Comparison of ENCODE assay signal across 27 cellular contexts in the genomic region with DNA sequence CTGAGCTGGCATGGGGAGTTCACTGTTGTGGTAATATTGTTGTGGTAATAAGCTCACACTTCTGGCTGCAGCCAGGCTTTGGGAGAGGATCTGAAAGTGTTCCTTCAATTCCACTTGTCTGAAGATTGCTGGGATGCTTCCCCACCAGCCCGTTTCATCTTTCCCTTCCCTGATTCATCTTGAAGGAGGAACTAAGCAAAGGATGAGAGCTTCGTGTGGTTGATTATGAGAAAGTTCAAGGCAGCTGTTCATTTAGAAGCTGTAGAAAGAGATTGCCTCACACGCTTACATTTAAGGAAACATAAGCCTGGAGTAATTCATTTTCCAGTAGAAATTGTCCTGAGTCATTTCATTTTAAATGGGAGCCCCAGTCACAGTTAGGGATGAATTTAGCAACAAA.
DNase-seq lines count a peak whose midpoint lies in the region; ATAC-seq and TF ChIP-seq lines count a peak whose summit lies in the region.
"Had no signal": no experiment of that assay in that cellular context is flagged by ENCODE, and none has a peak within 500 bp of the region (broad histone marks: within the 10 kb centered on the region; RNA-seq: fewer than 3 reads in every experiment).

No MANE protein-coding gene starts in this region.

- no peak overlapping the region for H3K4me3 Mint-ChIP-seq in MCF 10A (ENCODE audit: unreplicated experiment)
- H3K4me3 Mint-ChIP-seq: activated T-cell treated with anti-CD3 and anti-CD28 coated beads, Interleukin-2, amount 50 U/mL, for 4 hours; neural crest cell; T-cell; type B pancreatic cell had no signal

- CTCF ChIA-PET in MCF 10A (lab: Yijun Ruan, JAX), result interaction anchor here (0.8 to 1.6 kb wide), 2 partner anchors 39 to 255 kb away, joined by 3 to 4 read pairs; no protein-coding TSS in a partner anchor

- peaks cover 7% of the 10 kb centered on the region for H3K9me3 Mint-ChIP-seq in MCF 10A (ENCODE audit: unreplicated experiment)
- H3K9me3 Mint-ChIP-seq: activated T-cell treated with anti-CD3 and anti-CD28 coated beads, Interleukin-2, amount 50 U/mL, for 4 hours; neural crest cell; T-cell; type B pancreatic cell had no signal

- peaks cover 11% of the 10 kb centered on the region for H3K36me3 Mint-ChIP-seq in MCF 10A (ENCODE audit: insufficient read depth, unreplicated experiment)
- H3K36me3 Mint-ChIP-seq: T-cell had no signal

- H3K36me3 ChIP-seq in breast epithelium (no peaks in the 10 kb centered on the region), uterus (no peaks in the 10 kb centered on the region)
- H3K36me3 ChIP-seq: BLaER1, left ventricle myocardium inferior, stomach had no signal

- no peak overlapping the region for H3K27ac ChIP-seq in breast epithelium
- H3K27ac ChIP-seq in uterus, result peak overlapping the region; percentile 27 to 36
- H3K27ac ChIP-seq: BLaER1, left ventricle myocardium inferior had no signal

- TF ChIP-seq POLR2A in breast epithelium (IDR thresholded peaks at IDR 0.05) (no peak), uterus (IDR thresholded peaks at IDR 0.05) (no peak), erythroblast (IDR thresholded peaks at IDR 0.05; ENCODE audit: low read length) (no peak)

- H3K4me3 ChIP-seq in breast epithelium (no peak overlapping the region), choroid plexus epithelial cell (ENCODE audit: low read depth, low read length) (no peak overlapping the region), uterus (no peak overlapping the region)
- H3K4me3 ChIP-seq: BLaER1, left ventricle myocardium inferior, stomach had no signal

- no peaks in the 10 kb centered on the region for H3K27me3 Mint-ChIP-seq in MCF 10A (ENCODE audit: insufficient read depth, unreplicated experiment)
- H3K27me3 Mint-ChIP-seq: type B pancreatic cell had no signal

- ATAC-seq in HG03439 (IDR thresholded peaks at IDR 0.05; ENCODE audit: unreplicated experiment) (no peak), left ventricle myocardium superior (no peak)
- ATAC-seq: activated T-cell treated with anti-CD3 and anti-CD28 coated beads, Interleukin-2, amount 50 U/mL, for 4 hours; HCT116; PC-3; T-cell had no signal

- H3K4me1 Mint-ChIP-seq in MCF 10A (ENCODE audit: insufficient read depth, unreplicated experiment), result peaks cover 33% of the 10 kb centered on the region
- H3K4me1 Mint-ChIP-seq: T-cell had no signal

- TF ChIP-seq CTCF in MCF 10A (IDR thresholded peaks at IDR 0.05; ENCODE audit: unreplicated experiment) (no peak), breast epithelium (IDR thresholded peaks at IDR 0.05) (no peak), choroid plexus epithelial cell (conservative IDR thresholded peaks at IDR 0.05; ENCODE audit: low read depth, low read length) (no peak), uterus (IDR thresholded peaks at IDR 0.05) (no peak)

- H3K4me1 ChIP-seq in breast epithelium, result no peaks in the 10 kb centered on the region
- peaks cover 0 to 21% of the 10 kb centered on the region in 2 donors for H3K4me1 ChIP-seq in uterus
- H3K4me1 ChIP-seq: BLaER1 had no signal

- intact Hi-C loops in MCF 10A (cut with micrococcal nuclease) (loop anchor here (10.0 kb wide), 1 partner anchor 125 kb away; a partner anchor contains a TSS), breast epithelium (cut with DNase I; ENCODE audit: low total_unique reads) (no loop called here), uterus (cut with DNase I; ENCODE audit: low total_unique reads) (no loop called here), left ventricle myocardium superior (cut with micrococcal nuclease) (no loop called here)

- H3K9me3 ChIP-seq in breast epithelium (no peaks in the 10 kb centered on the region), uterus (no peaks in the 10 kb centered on the region)
- H3K9me3 ChIP-seq: BLaER1, left ventricle myocardium inferior, stomach had no signal

- DNase-seq in MCF 10A (ENCODE audit: unreplicated experiment) (peak; percentile 14), breast epithelium (ENCODE audit: low spot score in 2 of 2) (no peak), choroid plexus epithelial cell (ENCODE audit: low read depth) (peak; percentile 27), myocyte (ENCODE audit: low read depth) (peak; percentile 96), uterus (no peak), erythroblast (lab: John Stamatoyannopoulos, UW) (no peak), left ventricle myocardium superior (no peak)
- DNase-seq: activated naive CD4-positive, alpha-beta T cell; activated T-cell treated with anti-CD3 and anti-CD28 coated beads, Interleukin-2, amount 50 U/mL, for 4 hours; amniotic stem cell; cortex of kidney; hippocampal formation; left ventricle myocardium inferior; midbrain; NCI-H1092 treated with DMSO at 0.1 percent for 48 hours; NCI-H1930; NCI-H2227 treated with DMSO at 0.1 percent for 48 hours; NCI-H82; PC-3; SHP77 treated with DMSO at 0.1 percent for 48 hours; stomach; T-cell had no signal

- H3K27me3 ChIP-seq in breast epithelium (no peaks in the 10 kb centered on the region), uterus (no peaks in the 10 kb centered on the region)
- H3K27me3 ChIP-seq: BLaER1, stomach had no signal

- peak overlapping the region; percentile 81 for H3K27ac Mint-ChIP-seq in MCF 10A (ENCODE audit: low read depth, unreplicated experiment)
- H3K27ac Mint-ChIP-seq: T-cell, type B pancreatic cell had no signal

- BruUV-seq in MCF 10A (replicated peaks; lab: Mats Ljungman, UMichigan), result no TSS peak

- POLR2A ChIA-PET in MCF 10A (lab: Yijun Ruan, JAX), result interaction anchor here (1.2 to 1.7 kb wide), 4 partner anchors 10 to 663 kb away, joined by 3 to 6 read pairs (median 4); no protein-coding TSS in a partner anchor

Comparison
In these comparisons a context has a peak if more than half of its experiments do, and no peak if none do; other contexts are left out.
1. DNase-seq: peak in MCF 10A (single experiment), choroid plexus epithelial cell (single experiment) and myocyte (single experiment); none in breast epithelium (0 of 2), uterus (0 of 2), erythroblast (0 of 2) and left ventricle myocardium superior (single experiment).
2. H3K27ac ChIP-seq: peak in uterus (2 of 2); none in breast epithelium (0 of 2).